Comparison of ENCODE assay signal across 8 cellular contexts in the genomic region with DNA sequence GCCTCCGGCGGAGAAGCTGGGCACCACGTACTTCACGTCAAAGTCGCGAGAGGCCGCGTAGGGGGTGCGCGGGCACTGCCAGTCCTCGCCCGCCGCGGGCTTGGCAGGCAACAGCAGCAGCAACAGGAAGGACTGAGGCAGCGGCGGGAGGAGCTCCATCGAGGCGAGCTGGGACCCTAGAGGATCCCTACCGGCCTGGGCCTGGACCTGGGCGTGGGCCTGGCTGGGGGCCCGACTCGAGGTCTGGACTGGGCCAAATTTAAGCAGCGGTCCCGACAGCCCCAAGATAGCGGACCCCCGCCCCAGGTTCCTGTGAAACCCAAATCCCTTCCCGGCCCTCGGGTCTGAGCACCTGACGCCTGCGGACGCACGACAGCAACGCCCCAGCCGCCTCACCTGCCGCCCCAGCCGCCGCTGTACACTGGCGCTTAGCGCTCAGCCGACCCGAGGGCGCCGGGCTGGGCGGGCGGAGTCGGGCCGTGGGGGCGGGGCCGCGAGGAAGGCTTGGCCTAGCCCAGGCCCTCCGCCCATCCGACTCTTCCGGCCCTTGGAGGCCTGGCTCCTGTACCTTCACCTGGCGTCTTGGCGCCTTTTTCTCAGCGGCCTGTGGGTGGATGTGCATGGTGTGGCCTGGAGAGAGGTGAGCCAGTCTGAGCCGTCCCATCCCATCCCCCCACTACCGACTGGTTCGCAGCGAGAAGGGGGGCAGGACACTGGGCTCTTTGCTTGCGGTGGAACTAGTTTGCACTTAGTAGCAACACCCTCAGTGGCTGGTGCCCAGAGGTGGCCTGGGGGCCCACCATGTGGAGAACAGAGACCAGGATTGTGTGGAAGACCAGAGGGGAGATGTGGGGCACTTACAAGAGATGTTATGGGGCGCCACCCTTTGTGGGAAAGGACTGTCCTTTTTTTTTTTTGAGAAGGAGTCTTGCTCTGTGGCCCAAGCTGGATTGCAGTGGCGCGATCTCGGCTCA. TPM values are rescaled to one million over a fixed set of nuclear protein-coding genes. Genes with fewer than 3 reads are reported as not detected.
DNase-seq lines count a peak whose midpoint lies in the region; ATAC-seq, FAIRE-seq and TF ChIP-seq lines count a peak whose summit lies in the region.

A gene (minus strand): TSS at position 423 of the 974 bp plus-strand sequence. CDS start 264 bp downstream, at position 159.

- H3K36me3 Mint-ChIP-seq in activated naive CD4-positive, alpha-beta T cell treated with anti-CD3 and anti-CD28 coated beads, Interleukin-2, amount 50 U/mL, for 72 hours: peaks cover 0 to 4% of the 10 kb centered on the region in 2 donors

- peak; percentile 77 for DNase-seq in GM12864 (ENCODE audit: low read depth)
- peak; percentile 85 for DNase-seq in RWPE1 (ENCODE audit: low spot score)
- peak; percentile 85 to 95 for DNase-seq in activated naive CD4-positive, alpha-beta T cell treated with anti-CD3 and anti-CD28 coated beads, Interleukin-2, amount 50 U/mL, for 72 hours (ENCODE audit: low spot score in 2 of 2)
- peak; percentile 87 for DNase-seq in iPS DF 19.7 (ENCODE audit: low read depth, low spot score)
- peak; percentile 72 to 81 (median 78) for DNase-seq in stimulated activated CD4-positive, alpha-beta T cell treated with anti-CD3 and anti-CD28 coated beads, Interleukin-12 subunit alpha, Interleukin-12 subunit beta, amount 100 ng/mL, for 48 hours (ENCODE audit: low read depth in 2 of 3, low spot score in 1 of 3)
- DNase-seq in NCI-H345 treated with DMSO at 0.1 percent for 48 hours (lab: John Stamatoyannopoulos, UW; ENCODE audit: unreplicated experiment): no peak
- no peak for DNase-seq in HTR-8/SVneo (ENCODE audit: insufficient read length, low spot score)

- FAIRE-seq in HTR-8/SVneo (lab: Jason Lieb, UNC): no peak

- peak; percentile 70 for ATAC-seq in HG02885 (IDR thresholded peaks at IDR 0.05; ENCODE audit: poor library complexity, unreplicated experiment)
- peak; percentile 98 for ATAC-seq in activated naive CD4-positive, alpha-beta T cell treated with anti-CD3 and anti-CD28 coated beads, Interleukin-2, amount 50 U/mL, for 72 hours

- H3K9me3 Mint-ChIP-seq in activated naive CD4-positive, alpha-beta T cell treated with anti-CD3 and anti-CD28 coated beads, Interleukin-2, amount 50 U/mL, for 72 hours: no peaks in the 10 kb centered on the region

- peak within 1 kb of the TSS; percentile 86 to 95 for H3K27ac Mint-ChIP-seq in activated naive CD4-positive, alpha-beta T cell treated with anti-CD3 and anti-CD28 coated beads, Interleukin-2, amount 50 U/mL, for 72 hours

- POLR2A ChIA-PET in RWPE1 (lab: Yijun Ruan, JAX; ENCODE audit: low non-redundant PET): no interaction called here

- TF ChIP-seq CTCF in GM12864 (IDR thresholded peaks at IDR 0.05; ENCODE audit: low read depth, low read length, missing control alignments) (no peak), RWPE1 (conservative IDR thresholded peaks at IDR 0.05; ENCODE audit: low read depth) (no peak)

- H3K27ac ChIP-seq in RWPE1: peak within 1 kb of the TSS; percentile 100

- CTCF ChIA-PET in RWPE1 (lab: Yijun Ruan, JAX): no interaction called here

- H3K4me3 ChIP-seq in GM12864 (ENCODE audit: low read depth, low read length): peak within 1 kb of the TSS; percentile 53

RNA-seq across cellular contexts. Expression of the gene that starts here (rescaled TPM):
- total RNA-seq in activated naive CD4-positive, alpha-beta T cell treated with anti-CD3 and anti-CD28 coated beads, Interleukin-2, amount 50 U/mL, for 72 hours: 1 to 10 TPM in 1 of 2 donors, under 1 TPM in 1; 0.68 to 2.8 TPM

Comparison
In these comparisons a context has a peak if more than half of its experiments do, and no peak if none do; other contexts are left out.
1. DNase-seq: peak in GM12864 (single experiment), RWPE1 (single experiment), activated naive CD4-positive, alpha-beta T cell treated with anti-CD3 and anti-CD28 coated beads, Interleukin-2, amount 50 U/mL, for 72 hours (2 of 2), iPS DF 19.7 (single experiment) and stimulated activated CD4-positive, alpha-beta T cell treated with anti-CD3 and anti-CD28 coated beads, Interleukin-12 subunit alpha, Interleukin-12 subunit beta, amount 100 ng/mL, for 48 hours (3 of 3); none in NCI-H345 treated with DMSO at 0.1 percent for 48 hours (single experiment) and HTR-8/SVneo (single experiment).